1 cellular context compared by ENCODE assay signal in the genomic region with DNA sequence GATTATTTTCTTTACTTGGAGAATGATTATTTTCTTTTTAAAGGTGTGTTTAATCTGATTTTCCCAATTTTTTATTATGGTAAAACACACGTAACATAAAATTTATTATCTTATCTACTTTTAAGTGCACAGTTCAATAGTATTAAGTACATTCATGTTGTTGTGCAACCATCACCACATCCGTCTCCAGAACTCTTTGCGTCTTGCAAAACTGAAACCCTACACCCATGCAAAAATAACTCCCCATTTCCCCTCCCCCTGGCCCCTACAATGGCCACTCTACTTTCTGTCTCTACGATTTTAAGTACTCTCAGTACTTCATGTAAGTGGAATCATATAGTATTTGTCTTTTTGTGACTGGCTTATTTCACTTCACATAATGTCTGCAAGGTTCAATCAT.
TF ChIP-seq lines count a peak whose summit lies in the region.

No MANE protein-coding gene starts in this region.

TF ChIP-seq in IMR-90, 13 proteins besides CTCF, POLR2A, EP300 and RAD21 (continued from another document):
- TF ChIP-seq, protein P1, sequence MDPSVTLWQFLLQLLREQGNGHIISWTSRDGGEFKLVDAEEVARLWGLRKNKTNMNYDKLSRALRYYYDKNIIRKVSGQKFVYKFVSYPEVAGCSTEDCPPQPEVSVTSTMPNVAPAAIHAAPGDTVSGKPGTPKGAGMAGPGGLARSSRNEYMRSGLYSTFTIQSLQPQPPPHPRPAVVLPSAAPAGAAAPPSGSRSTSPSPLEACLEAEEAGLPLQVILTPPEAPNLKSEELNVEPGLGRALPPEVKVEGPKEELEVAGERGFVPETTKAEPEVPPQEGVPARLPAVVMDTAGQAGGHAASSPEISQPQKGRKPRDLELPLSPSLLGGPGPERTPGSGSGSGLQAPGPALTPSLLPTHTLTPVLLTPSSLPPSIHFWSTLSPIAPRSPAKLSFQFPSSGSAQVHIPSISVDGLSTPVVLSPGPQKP (IDR thresholded peaks at IDR 0.05; ENCODE audit: borderline replicate concordance, low read depth, low read length): no peak
